8 cellular contexts compared by ENCODE assay signal in genomic region chr2:18559941-18560796, GRCh38. TPM values are rescaled to one million over a fixed set of nuclear protein-coding genes. Genes with fewer than 3 reads are reported as not detected.
DNase-seq lines count a peak whose midpoint lies in the region; ATAC-seq and TF ChIP-seq lines count a peak whose summit lies in the region.

RDH14 (minus strand) TSS chr2:18560653; CDS start chr2:18560572, 81 bp downstream.

- H3K27me3 Mint-ChIP-seq in WTC11 (ENCODE audit: low read depth), result no peaks in the 10 kb centered on the region; the same call in 1 of the 2 replicates

- peaks cover 9% of the 10 kb centered on the region for H3K4me1 ChIP-seq in smooth muscle cell (ENCODE audit: low read depth)

- H3K79me2 ChIP-seq in smooth muscle cell (ENCODE audit: low read depth), result peaks cover 29% of the 10 kb centered on the region

- H3K9me3 Mint-ChIP-seq in WTC11, result no peaks in the 10 kb centered on the region

- TF ChIP-seq CTCF in AG04450 (IDR thresholded peaks at IDR 0.05; ENCODE audit: low read depth, low read length) (no peak), WTC11 (IDR thresholded peaks at IDR 0.05) (no peak), cardiac fibroblast (IDR thresholded peaks at IDR 0.05; ENCODE audit: low read depth, low read length) (no peak), smooth muscle cell (IDR thresholded peaks at IDR 0.05; ENCODE audit: borderline replicate concordance, insufficient read depth, poor library complexity, severe bottlenecking) (no peak)

- H3K27me3 ChIP-seq in AG04450 (ENCODE audit: control insufficient read depth, insufficient read depth, low read length), result no peaks in the 10 kb centered on the region
- no peaks in the 10 kb centered on the region for H3K27me3 ChIP-seq in smooth muscle cell (ENCODE audit: low read depth)

- DNase-seq in AG04450 (ENCODE audit: low read depth, low spot score) (peak; percentile 69), NCI-H226 (peak; percentile 92), WTC11 (ENCODE audit: low spot score) (peak; percentile 97), cardiac fibroblast (ENCODE audit: low read depth in 2 of 2) (peak; percentile 93 to 95), iPS-NIHi7 (ENCODE audit: extremely low spot score) (peak; percentile 94), smooth muscle cell (lab: John Stamatoyannopoulos, UW; ENCODE audit: unreplicated experiment) (peak; percentile 59)

- peak within 1 kb of the TSS; percentile 94 for H3K27ac Mint-ChIP-seq in WTC11

- H3K36me3 Mint-ChIP-seq in WTC11, result peaks cover 6% of the 10 kb centered on the region

- H3K27ac ChIP-seq in AG04450 (ENCODE audit: low read depth, low read length), result peak within 1 kb of the TSS; percentile 63
- peak within 1 kb of the TSS; percentile 44 for H3K27ac ChIP-seq in smooth muscle cell (ENCODE audit: low read depth)

- WGBS in smooth muscle cell (ENCODE audit: low lambda C conversion rate), result 1% methylated on average over 75 of the region's 84 CpGs

- POLR2A ChIA-PET in AG04450 (lab: Yijun Ruan, JAX) (interaction anchor here (0.6 to 2.1 kb wide), 10 partner anchors 14 to 1341 kb away, joined by 3 to 9 read pairs (median 3); partner anchors contain the start of genes OSR1 and TTC32), WTC11 (lab: Charles Lee) (interaction anchor here (0.7 to 1.5 kb wide), 6 partner anchors 8 to 801 kb away, joined by 3 to 5 read pairs (median 3); no protein-coding TSS in a partner anchor)

- peak within 1 kb of the TSS; percentile 76 for H3K9ac ChIP-seq in smooth muscle cell (ENCODE audit: low read depth)

- CTCF ChIA-PET in AG04450 (lab: Charles Lee), result interaction anchor here (0.6 to 2.8 kb wide), 6 partner anchors 8 to 189 kb away, joined by 3 to 21 read pairs (median 6); no protein-coding TSS in a partner anchor
- CTCF ChIA-PET in WTC11 (lab: Charles Lee), result interaction anchor here (0.7 to 3.3 kb wide), 5 partner anchors 10 to 798 kb away, joined by 3 to 22 read pairs (median 3); partner anchors contain the start of gene OSR1

- peaks cover 24% of the 10 kb centered on the region for H3K4me1 Mint-ChIP-seq in WTC11

- H3K4me3 Mint-ChIP-seq in WTC11, result peak within 1 kb of the TSS; percentile 92

- peaks cover 3% of the 10 kb centered on the region; the same call in 1 of the 2 replicates for H3K9me3 ChIP-seq in AG04450 (ENCODE audit: control insufficient read depth, insufficient read depth, low read length)
- H3K9me3 ChIP-seq in smooth muscle cell (replicated peaks; ENCODE audit: low read depth), result peaks cover 9% of the 10 kb centered on the region

- H3K4me3 ChIP-seq in AG04450 (ENCODE audit: low read depth, low read length), result peak within 1 kb of the TSS; percentile 73
- H3K4me3 ChIP-seq in cardiac fibroblast (replicated peaks in 1 of 2; ENCODE audit: low read depth in 2 of 2, low read length in 2 of 2), result peak within 1 kb of the TSS; percentile 65 to 74
- H3K4me3 ChIP-seq in smooth muscle cell, result peak within 1 kb of the TSS; percentile 78

- peak within 1 kb of the TSS; percentile 92 for H2AFZ ChIP-seq in smooth muscle cell (ENCODE audit: low read depth)

- ATAC-seq in GM18909 (IDR thresholded peaks at IDR 0.05; ENCODE audit: poor library complexity, unreplicated experiment) (peak; percentile 96), HG03175 (IDR thresholded peaks at IDR 0.05; ENCODE audit: unreplicated experiment) (peak; percentile 96), WTC11 (peak; percentile 95)

- H3F3A ChIP-seq in smooth muscle cell (ENCODE audit: low read depth), result no peaks in the 10 kb centered on the region

- peak within 1 kb of the TSS; percentile 92 for H3K4me2 ChIP-seq in smooth muscle cell

- H4K20me1 ChIP-seq in smooth muscle cell (ENCODE audit: low read depth), result peaks cover 8% of the 10 kb centered on the region

- no peaks in the 10 kb centered on the region for H3K36me3 ChIP-seq in smooth muscle cell (ENCODE audit: low read depth)

TF ChIP-seq in WTC11, 78 proteins besides CTCF, POLR2A, EP300 and RAD21 (continues in another document):
- TF ChIP-seq CREB1 (CRISPR knock-in tag; IDR thresholded peaks at IDR 0.05) (0 out of 2 replicates have a peak, but pooled peaks have one; percentile 72), TP53 (CRISPR knock-in tag; IDR thresholded peaks at IDR 0.05) (no peak), FOXP4 (CRISPR knock-in tag; IDR thresholded peaks at IDR 0.05) (peak; percentile 80; the same call in 1 of the 2 replicates), CDX4 (CRISPR knock-in tag; IDR thresholded peaks at IDR 0.05; ENCODE audit: borderline replicate concordance) (no peak), PREB (CRISPR knock-in tag; IDR thresholded peaks at IDR 0.05; ENCODE audit: borderline replicate concordance) (no peak), ZNF671 (CRISPR knock-in tag; IDR thresholded peaks at IDR 0.05) (no peak), RELA (CRISPR knock-in tag; IDR thresholded peaks at IDR 0.05; ENCODE audit: borderline replicate concordance) (no peak), TCF7 (CRISPR knock-in tag; IDR thresholded peaks at IDR 0.05; ENCODE audit: low read depth) (0 out of 2 replicates have a peak, but pooled peaks have one; percentile 27), ZBTB43 (CRISPR knock-in tag; IDR thresholded peaks at IDR 0.05) (peak; percentile 43; the same call in 1 of the 2 replicates), ZNF423 (CRISPR knock-in tag; IDR thresholded peaks at IDR 0.05) (peak; percentile 15; the same call in 1 of the 2 replicates), PRDM15 (CRISPR knock-in tag; IDR thresholded peaks at IDR 0.05) (no peak; the same call in 1 of the 2 replicates)

RNA-seq across cellular contexts. Expression of gene RDH14, which starts in this region (rescaled TPM):
- polyA plus RNA-seq in AG04450 (2011; rRNA removed) (19.5 and 25.1 TPM in 2 replicates), smooth muscle cell (24.5 and 30.4 TPM in 2 replicates)
- 8.6 and 10.3 TPM in 2 replicates for polyA minus RNA-seq in AG04450 (2011; rRNA and poly(A)+ RNA removed)
- total RNA-seq in WTC11 (2021) (20.6 to 22.4 TPM (median 20.9 TPM) in 3 replicates), smooth muscle cell (26.2 and 26.3 TPM in 2 replicates)

Comparison
In these comparisons a context has a peak if more than half of its experiments do, and no peak if none do; other contexts are left out.
1. Peak in every context shown above with its lines: DNase-seq, ATAC-seq, H3K4me3 ChIP-seq and H3K27ac ChIP-seq.